Comparison of ENCODE assay signal across 23 cellular contexts in genomic region chr9:37987467-37987981, GRCh38.
DNase-seq lines count a peak whose midpoint lies in the region; TF ChIP-seq lines count a peak whose summit lies in the region.
"Had no signal": no experiment of that assay in that cellular context is flagged by ENCODE, and none has a peak within 500 bp of the region (broad histone marks: within the 10 kb centered on the region; RNA-seq: fewer than 3 reads in every experiment).

No MANE protein-coding gene starts in this region.

- H3K27ac ChIP-seq in VCaP (peak overlapping the region; percentile 47), layer of hippocampus (ENCODE audit: low read depth, low read length) (peak overlapping the region; percentile 82)
- H3K27ac ChIP-seq: brain microvascular endothelial cell, esophagus muscularis mucosa, GM23248, HL-60, vagina had no signal

- TF ChIP-seq CTCF in BE2C (IDR thresholded peaks at IDR 0.05; ENCODE audit: low read depth, low read length) = no peak
- TF ChIP-seq CTCF in VCaP (conservative IDR thresholded peaks at IDR 0.05) = no peak
- TF ChIP-seq CTCF in GM13976 (IDR thresholded peaks at IDR 0.05; ENCODE audit: borderline replicate concordance, control extremely low read depth, extremely low read depth, insufficient read depth, missing control alignments) = no peak

- H3K36me3 ChIP-seq in BE2C = no peaks in the 10 kb centered on the region
- H3K36me3 ChIP-seq: esophagus muscularis mucosa, vagina had no signal

- no peaks in the 10 kb centered on the region for H3K27me3 ChIP-seq in BE2C
- no peaks in the 10 kb centered on the region for H3K27me3 ChIP-seq in layer of hippocampus (ENCODE audit: control insufficient read depth, insufficient read depth, low read length)
- H3K27me3 ChIP-seq: brain microvascular endothelial cell, esophagus muscularis mucosa, vagina had no signal

- in situ Hi-C loops in GM13976 (cut with MboI; ENCODE audit: low sequenced_read_pairs, unreplicated experiment) = no loop called here

- peak; percentile 47 for DNase-seq in BE2C
- peak; percentile 28 for DNase-seq in NCI-H1694 treated with DMSO at 0.1 percent for 48 hours (lab: John Stamatoyannopoulos, UW)
- no peak for DNase-seq in GM13976 (ENCODE audit: low spot score)
- DNase-seq in SKM-1 treated with dmso at 0.1 percent for 144 hours (lab: John Stamatoyannopoulos, UW; ENCODE audit: unreplicated experiment) = no peak
- DNase-seq in activated gamma-delta T cell (lab: John Stamatoyannopoulos, UW) = no peak
- DNase-seq in NCI-H1048 (lab: John Stamatoyannopoulos, UW) = no peak
- DNase-seq: ACHN; activated CD4-positive, alpha-beta T cell treated with anti-CD3 and anti-CD28 coated beads for 4 hours; activated CD8-positive, alpha-beta memory T cell treated with anti-CD3 and anti-CD28 coated beads, Interleukin-2, amount 50 U/mL, for 4 hours; activated naive CD4-positive, alpha-beta T cell treated with anti-CD3 and anti-CD28 coated beads, Interleukin-2, amount 10 ng/mL, durations not matched to agents 7 days and 5 days; brain microvascular endothelial cell; CD8-positive, alpha-beta memory T cell; glutamatergic neuron; GM23248; KG1; mesendoderm; nephron progenitor cell; stimulated activated naive CD8-positive, alpha-beta T cell treated with anti-CD3 and anti-CD28 coated beads, Interleukin-15, Interleukin-2, amounts not matched to agents 100 U/mL and 50 U/mL, for 24 hours had no signal

- no peaks in the 10 kb centered on the region for H3K9me3 ChIP-seq in BE2C
- H3K9me3 ChIP-seq: esophagus muscularis mucosa, vagina had no signal

- peaks cover 30% of the 10 kb centered on the region for H3K4me1 ChIP-seq in BE2C

- H3K4me3 ChIP-seq in BE2C (ENCODE audit: low read depth, low read length) = no peak overlapping the region
- H3K4me3 ChIP-seq: esophagus muscularis mucosa, GM23248, vagina had no signal

Comparison
In these comparisons a context has a peak if more than half of its experiments do, and no peak if none do; other contexts are left out.
1. DNase-seq: peak in BE2C (single experiment) and NCI-H1694 treated with DMSO at 0.1 percent for 48 hours (single experiment); none in GM13976 (single experiment), SKM-1 treated with dmso at 0.1 percent for 144 hours (single experiment), activated gamma-delta T cell (single experiment) and NCI-H1048 (single experiment).